8 cellular contexts compared by ENCODE assay signal in genomic region chr4:4677825-4678522, GRCh38.
DNase-seq lines count a peak whose midpoint lies in the region; ATAC-seq, FAIRE-seq and TF ChIP-seq lines count a peak whose summit lies in the region.

No MANE protein-coding gene starts in this region.

- SMC1A ChIA-PET in GM12878 (lab: Charles Lee; ENCODE audit: uncharacterized antibody, unreplicated experiment) = interaction anchor here (1.2 to 2.3 kb wide), 2 partner anchors 153 to 186 kb away, joined by 4 to 6 read pairs; no protein-coding TSS in a partner anchor

- no peaks in the 10 kb centered on the region for H3K79me2 ChIP-seq in GM12878 (ENCODE audit: control insufficient read depth, insufficient read depth, low read length)

- FAIRE-seq in GM12878 (lab: Jason Lieb, UNC) = no peak

- no peaks in the 10 kb centered on the region for H3K27me3 ChIP-seq in GM12878 (replicated peaks in 1 of 2; ENCODE audit: control insufficient read depth in 2 of 2, insufficient read depth in 2 of 2, low read length in 1 of 2)
- H3K27me3 ChIP-seq in right lobe of liver = no peaks in the 10 kb centered on the region

- ATAC-seq in GM12878 (no peak), right lobe of liver (no peak), GM18861 (IDR thresholded peaks at IDR 0.05; ENCODE audit: unreplicated experiment) (no peak)

- TF ChIP-seq POLR2A in GM12878 (IDR thresholded peaks at IDR 0.05; ENCODE audit: low read depth, low read length) (no peak), right lobe of liver (IDR thresholded peaks at IDR 0.05) (no peak)

- intact Hi-C loops in GM12878 (cut with micrococcal nuclease; ENCODE audit: unreplicated experiment) (no loop called here), right lobe of liver (cut with DNase I) (no loop called here)

- H3K27me3 Mint-ChIP-seq in T-helper 2 cell treated with Interferon-gamma antibody and Interleukin-4, amounts not matched to agents 5 μg/mL and 100 μg/mL, for 36 hours (ENCODE audit: low read depth) = no peaks in the 10 kb centered on the region

- no peak overlapping the region for H3K4me3 Mint-ChIP-seq in T-helper 2 cell treated with Interferon-gamma antibody and Interleukin-4, amounts not matched to agents 5 μg/mL and 100 μg/mL, for 36 hours

- DNase-seq in AG09319 (ENCODE audit: extremely low read depth, low read depth) (peak; percentile 80), HEK293T (ENCODE audit: extremely low spot score) (peak; percentile 48), GM12878 (ENCODE audit: low read depth, low spot score) (no peak), right lobe of liver (no peak), RWPE1 (ENCODE audit: low spot score) (no peak), cortex of kidney (lab: John Stamatoyannopoulos, UW) (no peak)
- DNase-seq in T-helper 2 cell treated with Interferon-gamma antibody and Interleukin-4, amounts not matched to agents 5 μg/mL and 100 μg/mL, for 36 hours (ENCODE audit: low spot score) = no peak

- BruUV-seq in GM12878 (replicated peaks; lab: Mats Ljungman, UMichigan) = no TSS peak

- H3K36me3 ChIP-seq in GM12878 (ENCODE audit: control insufficient read depth in 2 of 2, insufficient read depth in 2 of 2, low read length in 1 of 2) (no peaks in the 10 kb centered on the region), right lobe of liver (no peaks in the 10 kb centered on the region)

- no peak overlapping the region for H3K27ac Mint-ChIP-seq in T-helper 2 cell treated with Interferon-gamma antibody and Interleukin-4, amounts not matched to agents 5 μg/mL and 100 μg/mL, for 36 hours

- H3K4me1 ChIP-seq in GM12878 (ENCODE audit: control insufficient read depth, insufficient read depth, low read length) (no peaks in the 10 kb centered on the region), right lobe of liver (peaks cover 0 to 14% (median 0%) of the 10 kb centered on the region in 4 donors)

- RAD21 ChIA-PET in GM12878 (lab: Charles Lee; ENCODE audit: unreplicated experiment) = interaction anchor here (0.6 to 0.9 kb wide), 2 partner anchors 312 to 1135 kb away, joined by 3 read pairs; no protein-coding TSS in a partner anchor

- H3K4me3 ChIP-seq in GM12878 (no peak overlapping the region), right lobe of liver (no peak overlapping the region)

- H3K9me3 Mint-ChIP-seq in T-helper 2 cell treated with Interferon-gamma antibody and Interleukin-4, amounts not matched to agents 5 μg/mL and 100 μg/mL, for 36 hours = no peaks in the 10 kb centered on the region

- no peak overlapping the region for H3K9ac ChIP-seq in GM12878 (ENCODE audit: control insufficient read depth, insufficient read depth, low read length)

- H3K36me3 Mint-ChIP-seq in T-helper 2 cell treated with Interferon-gamma antibody and Interleukin-4, amounts not matched to agents 5 μg/mL and 100 μg/mL, for 36 hours (ENCODE audit: low read depth) = no peaks in the 10 kb centered on the region

- in situ Hi-C loops in GM12878 (cut with MboI) = no loop called here

- WGBS in GM12878 (ENCODE audit: insufficient coverage, insufficient replicate concordance, low lambda C conversion rate, missing lambda C conversion rate) = 97% methylated on average over 16 of the region's 16 CpGs
- WGBS in right lobe of liver (ENCODE audit: insufficient coverage, low coverage, low lambda C conversion rate, missing lambda C conversion rate) = 70% methylated on average over 16 of the region's 16 CpGs

- H3K27ac ChIP-seq in GM12878 (ENCODE audit: control insufficient read depth, insufficient read depth) = no peak overlapping the region
- H3K27ac ChIP-seq in right lobe of liver = no peak overlapping the region
- no peak overlapping the region for H3K27ac ChIP-seq in RWPE1

- TF ChIP-seq CTCF in AG09319 (IDR thresholded peaks at IDR 0.05; ENCODE audit: low read depth, low read length) (peak; percentile 93), GM12878 (IDR thresholded peaks at IDR 0.05 in 2 of 3, conservative IDR thresholded peaks at IDR 0.05 in 1 of 3; ENCODE audit: control insufficient read depth in 2 of 3, extremely low read depth in 1 of 3, insufficient read depth in 1 of 3, low read depth in 3 of 3, low read length in 3 of 3) (peak; percentile 28 to 51 (median 35); a peak in 5 of 6 replicates), right lobe of liver (IDR thresholded peaks at IDR 0.05) (peak in 3 of 4 donors; percentile 15 to 41 (median 23)), RWPE1 (conservative IDR thresholded peaks at IDR 0.05; ENCODE audit: low read depth) (no peak)

- TF ChIP-seq RAD21 in GM12878 (IDR thresholded peaks at IDR 0.05; ENCODE audit: insufficient read depth, low read depth, low read length) = peak; percentile 31

- CTCF ChIA-PET in HEK293T (lab: Yijun Ruan, JAX) (interaction anchor here (0.6 to 1.9 kb wide), 6 partner anchors 8 to 205 kb away, joined by 3 to 7 read pairs (median 4); no protein-coding TSS in a partner anchor), GM12878 (lab: Yijun Ruan, JAX) (interaction anchor here (0.6 to 1.3 kb wide), 7 partner anchors 83 to 205 kb away, joined by 3 to 4 read pairs (median 3); no protein-coding TSS in a partner anchor), RWPE1 (lab: Yijun Ruan, JAX) (interaction anchor here (0.7 kb wide), 1 partner anchor 43 kb away, joined by 5 read pairs; no protein-coding TSS in a partner anchor)

- POLR2A ChIA-PET in HEK293T (lab: Yijun Ruan, JAX) = interaction anchor here (0.9 kb wide), 1 partner anchor 136 kb away, joined by 3 read pairs; the partner anchor contains the start of gene STX18
- POLR2A ChIA-PET in GM12878 (lab: Charles Lee) = interaction anchor here (0.6 kb wide), 2 partner anchors 8 to 136 kb away, joined by 3 to 4 read pairs; partner anchors contain the start of gene STX18
- POLR2A ChIA-PET in RWPE1 (lab: Yijun Ruan, JAX; ENCODE audit: low non-redundant PET) = no interaction called here

- no peaks in the 10 kb centered on the region for H4K20me1 ChIP-seq in GM12878 (ENCODE audit: control insufficient read depth, insufficient read depth)

- no peaks in the 10 kb centered on the region for H3K4me1 Mint-ChIP-seq in T-helper 2 cell treated with Interferon-gamma antibody and Interleukin-4, amounts not matched to agents 5 μg/mL and 100 μg/mL, for 36 hours (ENCODE audit: low read depth)

- no peak for TF ChIP-seq EP300 in GM12878 (IDR thresholded peaks at IDR 0.05; ENCODE audit: borderline replicate concordance in 1 of 2, control insufficient read depth in 1 of 2, low read depth in 2 of 2, low read length in 2 of 2)

- no peak overlapping the region for H2AFZ ChIP-seq in GM12878 (ENCODE audit: control insufficient read depth, low read depth, low read length)

- no peaks in the 10 kb centered on the region for H3K9me3 ChIP-seq in GM12878 (replicated peaks; ENCODE audit: control insufficient read depth, insufficient read depth, low read length)
- no peaks in the 10 kb centered on the region for H3K9me3 ChIP-seq in right lobe of liver

- H3K4me2 ChIP-seq in GM12878 (ENCODE audit: control insufficient read depth, insufficient read depth) = no peak overlapping the region

TF ChIP-seq in HEK293T, 16 proteins besides CTCF, POLR2A, EP300 and RAD21 (continues in another document):
- no peak for TF ChIP-seq L3MBTL2 (conservative IDR thresholded peaks at IDR 0.05)
- TF ChIP-seq SUZ12 (IDR thresholded peaks at IDR 0.05) = no peak
- TF ChIP-seq ZNF384 (IDR thresholded peaks at IDR 0.05) = no peak
- no peak for TF ChIP-seq NFRKB (IDR thresholded peaks at IDR 0.05)
- TF ChIP-seq BHLHE40 (IDR thresholded peaks at IDR 0.05; ENCODE audit: borderline replicate concordance) = no peak
- no peak for TF ChIP-seq FOXK2 (IDR thresholded peaks at IDR 0.05)
- no peak for TF ChIP-seq ARNT (IDR thresholded peaks at IDR 0.05)
- no peak for TF ChIP-seq ELF4 (IDR thresholded peaks at IDR 0.05)
- no peak for TF ChIP-seq HDGF (IDR thresholded peaks at IDR 0.05; ENCODE audit: borderline replicate concordance)
- TF ChIP-seq FOXA1 (IDR thresholded peaks at IDR 0.05) = no peak
- no peak for TF ChIP-seq LEF1 (IDR thresholded peaks at IDR 0.05; ENCODE audit: borderline replicate concordance)
- TF ChIP-seq FOXM1 (IDR thresholded peaks at IDR 0.05; ENCODE audit: borderline replicate concordance) = no peak
- no peak for TF ChIP-seq SP1 (IDR thresholded peaks at IDR 0.05)
- no peak for TF ChIP-seq PKNOX1 (IDR thresholded peaks at IDR 0.05)
- no peak for TF ChIP-seq TARDBP (IDR thresholded peaks at IDR 0.05)

TF ChIP-seq in GM12878, 131 proteins besides CTCF, POLR2A, EP300 and RAD21 (continues in another document):
- no peak for TF ChIP-seq CREB1 (IDR thresholded peaks at IDR 0.05; ENCODE audit: low read depth)
- TF ChIP-seq CUX1 (IDR thresholded peaks at IDR 0.05; ENCODE audit: insufficient replicate concordance, low read depth, low read length) = no peak

Comparison
In these comparisons a context has a peak if more than half of its experiments do, and no peak if none do; other contexts are left out.
1. DNase-seq: peak in AG09319 (single experiment) and HEK293T (single experiment); none in GM12878 (single experiment), right lobe of liver (0 of 3), RWPE1 (single experiment), T-helper 2 cell treated with Interferon-gamma antibody and Interleukin-4, amounts not matched to agents 5 μg/mL and 100 μg/mL, for 36 hours (single experiment) and cortex of kidney (single experiment).